In the genomic region with DNA sequence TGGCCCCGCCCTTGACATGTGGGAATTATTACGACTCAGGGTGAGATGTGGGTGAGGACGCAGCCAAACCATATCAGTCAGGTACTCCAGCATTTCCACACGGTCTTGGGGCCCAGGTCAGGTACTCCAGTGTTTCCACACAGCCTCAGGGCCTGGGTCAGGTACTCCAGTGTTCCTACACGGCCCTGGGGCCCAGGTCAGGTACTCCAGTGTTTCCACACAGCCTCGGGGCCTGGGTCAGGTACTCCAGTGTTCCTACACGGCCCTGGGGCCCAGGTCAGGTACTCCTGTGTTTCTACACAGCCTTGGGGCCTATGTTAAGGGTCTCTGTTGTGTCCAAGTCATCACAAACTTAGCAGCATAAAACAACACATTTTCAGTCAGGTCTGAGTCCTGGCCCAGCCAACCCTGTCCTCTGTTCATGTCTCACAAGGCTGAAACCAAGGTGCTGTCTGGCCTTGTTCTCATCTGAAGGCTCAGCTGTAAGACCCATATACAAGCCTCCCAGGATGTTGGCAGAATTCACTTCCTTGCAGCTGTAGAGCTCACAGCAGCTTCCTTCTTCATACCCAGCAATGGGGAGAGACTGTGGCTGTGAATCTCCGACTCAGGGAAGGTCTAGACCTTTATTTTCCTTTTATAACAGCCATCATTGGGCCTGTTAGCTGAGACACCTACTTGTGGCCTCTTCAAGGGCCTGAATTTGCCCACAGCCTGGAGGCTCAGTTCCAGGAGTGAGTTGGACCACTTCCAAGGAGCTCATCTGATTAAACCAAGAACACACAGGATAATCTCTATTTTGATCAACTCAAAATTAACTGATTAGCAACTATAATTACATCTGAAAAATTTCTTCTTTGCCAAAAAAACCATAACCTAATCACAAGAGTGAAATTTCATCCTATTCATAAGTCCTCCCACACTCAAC, we compare ENCODE assay signal across 16 cellular contexts.
DNase-seq lines count a peak whose midpoint lies in the region; ATAC-seq lines count a peak whose summit lies in the region.
"Had no signal": no experiment of that assay in that cellular context is flagged by ENCODE, and none has a peak within 500 bp of the region (broad histone marks: within the 10 kb centered on the region; RNA-seq: fewer than 3 reads in every experiment).

No MANE protein-coding gene starts in this region.

- peak overlapping the region; percentile 63 for H3K4me3 ChIP-seq in CD4-positive, CD25-positive, alpha-beta regulatory T cell (ENCODE audit: low read depth, low read length)
- H3K4me3 ChIP-seq: pancreas, PC-9, testis had no signal

- peaks cover 55% of the 10 kb centered on the region for H3K4me1 ChIP-seq in CD4-positive, CD25-positive, alpha-beta regulatory T cell (ENCODE audit: control insufficient read depth, insufficient read depth, low read length, poor library complexity, severe bottlenecking)
- H3K4me1 ChIP-seq: foreskin keratinocyte, pancreas, testis had no signal

- peak overlapping the region; percentile 61 to 85 (median 74) for H3K4me3 Mint-ChIP-seq in CD4-positive, CD25-positive, alpha-beta regulatory T cell
- H3K4me3 Mint-ChIP-seq in T-helper 1 cell treated with Interleukin-12 subunit alpha and Interleukin-12 subunit beta and Interleukin-4 antibody, amounts not matched to agents 30 μg/mL and 1 μg/mL, for 36 hours = peak overlapping the region; percentile 79
- H3K4me3 Mint-ChIP-seq in effector memory CD8-positive, alpha-beta T cell = peak overlapping the region; percentile 83 to 85

- H3K27me3 Mint-ChIP-seq in CD4-positive, CD25-positive, alpha-beta regulatory T cell = no peaks in the 10 kb centered on the region
- H3K27me3 Mint-ChIP-seq in T-helper 1 cell treated with Interleukin-12 subunit alpha and Interleukin-12 subunit beta and Interleukin-4 antibody, amounts not matched to agents 30 μg/mL and 1 μg/mL, for 36 hours (ENCODE audit: low read depth) = no peaks in the 10 kb centered on the region
- no peaks in the 10 kb centered on the region for H3K27me3 Mint-ChIP-seq in effector memory CD8-positive, alpha-beta T cell

- no peaks in the 10 kb centered on the region for H3K9me3 ChIP-seq in CD4-positive, CD25-positive, alpha-beta regulatory T cell (ENCODE audit: control insufficient read depth in 2 of 2, low read length in 2 of 2)
- H3K9me3 ChIP-seq: pancreas, testis had no signal

- H3K9me3 Mint-ChIP-seq in CD4-positive, CD25-positive, alpha-beta regulatory T cell = peaks cover 0 to 1% (median 0%) of the 10 kb centered on the region in 7 donors
- peaks cover 7% of the 10 kb centered on the region for H3K9me3 Mint-ChIP-seq in T-helper 1 cell treated with Interleukin-12 subunit alpha and Interleukin-12 subunit beta and Interleukin-4 antibody, amounts not matched to agents 30 μg/mL and 1 μg/mL, for 36 hours
- H3K9me3 Mint-ChIP-seq in effector memory CD8-positive, alpha-beta T cell = no peaks in the 10 kb centered on the region

- ATAC-seq in CD4-positive, CD25-positive, alpha-beta regulatory T cell (ENCODE audit: low read depth in 2 of 2) = no peak
- ATAC-seq in effector memory CD8-positive, alpha-beta T cell (replicated peaks) = no peak
- no peak for ATAC-seq in GM19328 (IDR thresholded peaks at IDR 0.05; ENCODE audit: unreplicated experiment)
- ATAC-seq: foreskin keratinocyte, HCT116, pancreas had no signal

- no peaks in the 10 kb centered on the region for H3K36me3 ChIP-seq in CD4-positive, CD25-positive, alpha-beta regulatory T cell (ENCODE audit: control insufficient read depth, insufficient read depth, low read length)
- H3K36me3 ChIP-seq: pancreas had no signal

- no peaks in the 10 kb centered on the region for H3K27me3 ChIP-seq in CD4-positive, CD25-positive, alpha-beta regulatory T cell (ENCODE audit: control insufficient read depth, insufficient read depth, low read length)
- H3K27me3 ChIP-seq: foreskin keratinocyte, pancreas, testis had no signal

- H3K4me1 Mint-ChIP-seq in CD4-positive, CD25-positive, alpha-beta regulatory T cell = peaks cover 21 to 68% (median 46%) of the 10 kb centered on the region in 4 donors
- H3K4me1 Mint-ChIP-seq in T-helper 1 cell treated with Interleukin-12 subunit alpha and Interleukin-12 subunit beta and Interleukin-4 antibody, amounts not matched to agents 30 μg/mL and 1 μg/mL, for 36 hours (ENCODE audit: low read depth) = peaks cover 61% of the 10 kb centered on the region
- peaks cover 50 to 65% of the 10 kb centered on the region in 2 donors for H3K4me1 Mint-ChIP-seq in effector memory CD8-positive, alpha-beta T cell (ENCODE audit: low read depth in 2 of 2)

- H3K27ac ChIP-seq in CD4-positive, CD25-positive, alpha-beta regulatory T cell (ENCODE audit: insufficient read depth, low read length, poor library complexity, severe bottlenecking) = peak overlapping the region; percentile 71
- H3K27ac ChIP-seq: foreskin keratinocyte, pancreas, PC-9, testis had no signal

- peak in 1 of 3 donors; percentile 44 for DNase-seq in CD4-positive, CD25-positive, alpha-beta regulatory T cell
- DNase-seq in GF-D8 (lab: John Stamatoyannopoulos, UW) (peak; percentile 25), COR-L47 (lab: John Stamatoyannopoulos, UW) (no peak)
- DNase-seq in effector memory CD8-positive, alpha-beta T cell = no peak
- no peak for DNase-seq in NK-92 treated with Interleukin-12 subunit alpha and Interleukin-12 subunit beta, amount 100 ng/mL, for 24 hours (lab: John Stamatoyannopoulos, UW)
- DNase-seq: effector CD8-positive, alpha-beta T cell; foreskin keratinocyte; NCI-H226; pancreas; PC-9; small intestine; T1000; testis had no signal

- peak overlapping the region; percentile 42 to 94 (median 57) for H3K27ac Mint-ChIP-seq in CD4-positive, CD25-positive, alpha-beta regulatory T cell
- H3K27ac Mint-ChIP-seq in T-helper 1 cell treated with Interleukin-12 subunit alpha and Interleukin-12 subunit beta and Interleukin-4 antibody, amounts not matched to agents 30 μg/mL and 1 μg/mL, for 36 hours = peak overlapping the region; percentile 88
- H3K27ac Mint-ChIP-seq in effector memory CD8-positive, alpha-beta T cell = peak overlapping the region; percentile 57 to 83

- no peaks in the 10 kb centered on the region for H3K36me3 Mint-ChIP-seq in CD4-positive, CD25-positive, alpha-beta regulatory T cell
- H3K36me3 Mint-ChIP-seq in T-helper 1 cell treated with Interleukin-12 subunit alpha and Interleukin-12 subunit beta and Interleukin-4 antibody, amounts not matched to agents 30 μg/mL and 1 μg/mL, for 36 hours (ENCODE audit: low read depth) = peaks cover 13% of the 10 kb centered on the region
- no peaks in the 10 kb centered on the region for H3K36me3 Mint-ChIP-seq in effector memory CD8-positive, alpha-beta T cell (ENCODE audit: insufficient read depth)
